11 cellular contexts compared by ENCODE assay signal in the genomic region with DNA sequence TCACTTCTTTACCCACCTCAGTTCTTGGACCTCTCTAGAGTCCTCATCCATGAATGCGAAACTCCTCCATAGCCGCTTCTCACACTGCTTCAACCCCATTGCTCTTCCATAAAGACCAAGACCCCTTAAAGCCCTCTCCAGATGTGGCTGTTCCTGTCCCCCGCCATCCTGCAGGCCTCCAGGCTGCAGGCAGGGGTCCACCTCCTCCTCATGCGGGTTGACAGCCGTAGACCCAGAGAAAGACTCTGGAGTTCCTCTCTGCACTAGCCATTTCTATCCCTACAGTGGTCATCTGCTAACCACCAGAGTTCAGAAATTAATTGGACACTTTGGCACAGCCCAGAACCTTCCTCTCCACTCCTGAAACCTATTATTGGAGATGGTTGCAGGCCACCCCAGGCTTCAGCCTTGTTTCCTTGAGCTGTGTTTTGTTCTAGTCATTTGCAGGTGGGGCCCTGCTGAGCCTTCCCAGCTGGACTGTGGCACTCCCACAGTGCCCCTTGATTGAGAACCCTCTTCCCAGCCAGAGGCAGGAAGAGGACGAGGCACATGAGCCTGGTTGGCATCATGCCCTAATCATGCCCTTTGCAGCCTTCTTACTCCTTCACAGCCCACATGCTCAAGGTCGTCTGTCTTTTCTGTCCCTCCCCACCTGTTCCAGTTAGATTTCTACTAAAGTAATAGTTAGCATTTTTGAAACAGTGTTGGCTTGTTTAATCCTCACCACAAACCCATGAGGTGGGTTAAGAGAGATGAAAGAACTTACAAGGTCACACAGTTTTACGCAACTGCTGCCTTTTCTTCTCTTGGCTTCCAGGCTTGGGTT. TPM values are rescaled to one million over a fixed set of nuclear protein-coding genes. Genes with fewer than 3 reads are reported as not detected.
DNase-seq lines count a peak whose midpoint lies in the region; ATAC-seq and TF ChIP-seq lines count a peak whose summit lies in the region.
"Had no signal": no experiment of that assay in that cellular context is flagged by ENCODE, and none has a peak within 500 bp of the region (broad histone marks: within the 10 kb centered on the region; RNA-seq: fewer than 3 reads in every experiment).

No MANE protein-coding gene starts in this region.

- WGBS in body of pancreas, 2 donors = 61 to 67% methylated on average over 8 of the region's 8 CpGs
- WGBS in ovary, 3 donors = 70 to 71% (median 71%) methylated on average over 8 of the region's 8 CpGs

- TF ChIP-seq POLR2A in body of pancreas (IDR thresholded peaks at IDR 0.05) = no peak
- TF ChIP-seq POLR2A in ovary (IDR thresholded peaks at IDR 0.05) = no peak

- TF ChIP-seq CTCF in body of pancreas (IDR thresholded peaks at IDR 0.05) = no peak
- no peak for TF ChIP-seq CTCF in ovary (IDR thresholded peaks at IDR 0.05)

- H3K9me3 ChIP-seq in KOPT-K1 (ENCODE audit: insufficient read depth, low read length, poor library complexity, severe bottlenecking) (no peaks in the 10 kb centered on the region), body of pancreas (no peaks in the 10 kb centered on the region), ovary (no peaks in the 10 kb centered on the region)

- peak overlapping the region; percentile 24 for H3K27ac ChIP-seq in KOPT-K1 (ENCODE audit: low read depth, low read length, poor library complexity, severe bottlenecking)
- H3K27ac ChIP-seq in body of pancreas = peak overlapping the region in 2 of 4 donors; percentile 27 to 30
- no peak overlapping the region for H3K27ac ChIP-seq in ovary
- H3K27ac ChIP-seq: 22Rv1 had no signal

- H3K4me3 ChIP-seq in body of pancreas = no peak overlapping the region
- H3K4me3 ChIP-seq in ovary = no peak overlapping the region

- intact Hi-C loops in body of pancreas (cut with DNase I) (no loop called here), ovary (cut with DNase I) (no loop called here)

- ATAC-seq in body of pancreas = peak; percentile 52

- H3K4me1 ChIP-seq in body of pancreas = peaks cover 44% of the 10 kb centered on the region
- H3K4me1 ChIP-seq in ovary (ENCODE audit: insufficient read depth) = peaks cover 24% of the 10 kb centered on the region

- H3K27me3 ChIP-seq in body of pancreas = no peaks in the 10 kb centered on the region
- H3K27me3 ChIP-seq in ovary = no peaks in the 10 kb centered on the region

- H3K36me3 ChIP-seq in KOPT-K1 (ENCODE audit: insufficient read depth, low read length) (no peaks in the 10 kb centered on the region), body of pancreas (replicated peaks in 1 of 2; ENCODE audit: insufficient read depth in 1 of 2, low read depth in 2 of 2) (no peaks in the 10 kb centered on the region), ovary (no peaks in the 10 kb centered on the region)

- peak; percentile 59 for DNase-seq in DMS 273 (lab: John Stamatoyannopoulos, UW; ENCODE audit: unreplicated experiment)
- no peak for DNase-seq in DMS 273 treated with DMSO at 0.1 percent for 48 hours (lab: John Stamatoyannopoulos, UW)
- peak; percentile 40 to 63 (median 56) for DNase-seq in body of pancreas
- DNase-seq in ovary = peak in 4 of 5 donors; percentile 30 to 42 (median 41)
- no peak for DNase-seq in NCI-H1417 treated with DMSO at 0.1 percent for 48 hours (lab: John Stamatoyannopoulos, UW)
- DNase-seq in amniotic stem cell (lab: John Stamatoyannopoulos, UW) = no peak
- DNase-seq in stimulated activated CD4-positive, alpha-beta T cell treated with anti-CD3 and anti-CD28 coated beads, Interleukin-2, amount 100 ng/mL, for 24 hours = no peak
- DNase-seq: NCI-H526, SW 1271 had no signal

- TF ChIP-seq EP300 in ovary (IDR thresholded peaks at IDR 0.05) = no peak

RNA-seq across cellular contexts. Expression of a gene that starts 23.9 kb away (rescaled TPM):
- 10 to 100 TPM; 19.5 to 23.1 TPM for total RNA-seq in body of pancreas
- 10 to 100 TPM; 35.7 to 51.3 (median 40.2) TPM for total RNA-seq in ovary
- polyA plus RNA-seq in ovary = 10 to 100 TPM; 31.9 to 50.2 TPM

Comparison
In these comparisons a context has a peak if more than half of its experiments do, and no peak if none do; other contexts are left out.
1. DNase-seq: peak in DMS 273 (single experiment), body of pancreas (4 of 4) and ovary (4 of 5); none in DMS 273 treated with DMSO at 0.1 percent for 48 hours (single experiment), NCI-H1417 treated with DMSO at 0.1 percent for 48 hours (single experiment), amniotic stem cell (single experiment) and stimulated activated CD4-positive, alpha-beta T cell treated with anti-CD3 and anti-CD28 coated beads, Interleukin-2, amount 100 ng/mL, for 24 hours (0 of 2).